In genomic region chr20:17747431-17747846, GRCh38 we compare ENCODE assay signal across 11 cellular contexts. TPM values are rescaled to one million over a fixed set of nuclear protein-coding genes. Genes with fewer than 3 reads are reported as not detected.
DNase-seq lines count a peak whose midpoint lies in the region; ATAC-seq and TF ChIP-seq lines count a peak whose summit lies in the region.
"Had no signal": no experiment of that assay in that cellular context is flagged by ENCODE, and none has a peak within 500 bp of the region (broad histone marks: within the 10 kb centered on the region; RNA-seq: fewer than 3 reads in every experiment).

No MANE protein-coding gene starts in this region.

- DNase-seq in left ventricle myocardium superior (no peak), Right ventricle myocardium superior (no peak), T1000 (lab: John Stamatoyannopoulos, UW) (peak; percentile 61), foreskin fibroblast (peak; percentile 87 to 93), superior temporal gyrus (ENCODE audit: extremely low spot score) (peak; percentile 14), COLO668 (lab: John Stamatoyannopoulos, UW; ENCODE audit: unreplicated experiment) (no peak), MM.1S (no peak)
- DNase-seq: activated CD4-positive, CD25-positive, alpha-beta regulatory T cell; CD4-positive, alpha-beta T cell; NCI-H446 treated with DMSO at 0.1 percent for 48 hours had no signal

- H4K20me1 ChIP-seq in MM.1S (ENCODE audit: insufficient read depth, low read length) = no peaks in the 10 kb centered on the region

- intact Hi-C loops in left ventricle myocardium superior (cut with micrococcal nuclease) (no loop called here), Right ventricle myocardium superior (cut with DNase I) (no loop called here)

- no peaks in the 10 kb centered on the region for H3K9me2 ChIP-seq in MM.1S (replicated peaks; ENCODE audit: insufficient read depth, low read length)

- H3K9me3 ChIP-seq in MM.1S (replicated peaks; ENCODE audit: insufficient read depth, low read length) = no peaks in the 10 kb centered on the region

- no peaks in the 10 kb centered on the region for H3K79me2 ChIP-seq in MM.1S (ENCODE audit: low read length)

- H3K27me3 ChIP-seq in MM.1S (replicated peaks; ENCODE audit: insufficient read depth, low read length) = no peaks in the 10 kb centered on the region

- no peak overlapping the region for H3K4me2 ChIP-seq in MM.1S (ENCODE audit: low read depth, low read length)

- H3K27ac ChIP-seq in MM.1S (ENCODE audit: low read length) = no peak overlapping the region

- no peaks in the 10 kb centered on the region for H3K4me1 ChIP-seq in MM.1S (ENCODE audit: low read length)

- no peak overlapping the region for H2AFZ ChIP-seq in MM.1S (ENCODE audit: low read length)

- no peaks in the 10 kb centered on the region for H3F3A ChIP-seq in MM.1S (ENCODE audit: insufficient read depth, low read length)

- no peak overlapping the region for H3K9ac ChIP-seq in MM.1S (ENCODE audit: low read length)

- no peak for TF ChIP-seq CTCF in foreskin fibroblast (IDR thresholded peaks at IDR 0.05; ENCODE audit: low read depth, low read length)
- TF ChIP-seq CTCF in MM.1S (IDR thresholded peaks at IDR 0.05; ENCODE audit: low read length) = no peak

- peak; percentile 42 for ATAC-seq in left ventricle myocardium superior
- no peak for ATAC-seq in Right ventricle myocardium superior (ENCODE audit: poor library complexity)
- ATAC-seq in GM21423 (IDR thresholded peaks at IDR 0.05; ENCODE audit: unreplicated experiment) = no peak

- H3K36me3 ChIP-seq in MM.1S (replicated peaks; ENCODE audit: insufficient read depth, low read length) = no peaks in the 10 kb centered on the region

- no peak overlapping the region for H3K4me3 ChIP-seq in foreskin fibroblast (ENCODE audit: low read depth in 1 of 2, low read length in 2 of 2)
- no peak overlapping the region for H3K4me3 ChIP-seq in MM.1S (ENCODE audit: low read length)

RNA-seq across cellular contexts. Expression of gene BANF2, which starts 47.7 kb away (rescaled TPM):
- total RNA-seq in left ventricle myocardium superior (not detected), Right ventricle myocardium superior (not detected)
- total RNA-seq: CD4-positive, alpha-beta T cell had no signal

Comparison
In these comparisons a context has a peak if more than half of its experiments do, and no peak if none do; other contexts are left out.
1. DNase-seq: peak in T1000 (single experiment), foreskin fibroblast (2 of 2) and superior temporal gyrus (single experiment); none in left ventricle myocardium superior (single experiment), Right ventricle myocardium superior (single experiment), COLO668 (single experiment) and MM.1S (single experiment).